ENCODE assay signal across 7 cellular contexts in the genomic region with DNA sequence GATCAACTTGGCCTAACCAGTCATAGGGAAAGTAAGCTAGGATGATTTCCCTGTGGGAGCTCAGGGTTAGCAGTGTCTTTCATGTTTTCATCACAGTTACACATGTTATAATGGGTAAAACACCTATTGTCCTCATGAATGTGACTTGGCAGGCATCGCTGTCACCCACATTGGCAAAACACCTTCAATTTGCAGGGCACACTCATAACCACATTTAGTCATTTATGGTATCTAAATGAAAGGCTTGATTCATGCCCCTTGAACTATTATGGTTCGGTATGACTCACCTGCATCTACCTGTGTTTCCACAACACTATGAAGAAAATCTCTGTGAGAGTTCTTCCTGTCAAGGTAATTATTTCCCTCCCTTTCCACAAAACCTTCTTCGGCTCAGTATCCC. TPM values are rescaled to one million over a fixed set of nuclear protein-coding genes. Genes with fewer than 3 reads are reported as not detected.
A peak's percentile ranks its signal among the peaks of the same experiment; 100 is the strongest.
DNase-seq lines count a peak whose midpoint lies in the region; ATAC-seq lines count a peak whose summit lies in the region.

No MANE protein-coding gene starts in this region.

- H3K9me3 Mint-ChIP-seq in activated CD8-positive, alpha-beta T cell treated with anti-CD3 and anti-CD28 coated beads, Interleukin-2, amount 10 ng/mL, durations not matched to agents 7 days and 5 days (ENCODE audit: insufficient read depth), result no peaks in the 10 kb centered on the region

- DNase-seq in activated CD8-positive, alpha-beta T cell treated with anti-CD3 and anti-CD28 coated beads, Interleukin-2, amount 10 ng/mL, durations not matched to agents 7 days and 5 days, result no peak
- peak; percentile 48 for DNase-seq in stimulated activated CD4-positive, alpha-beta T cell treated with anti-CD3 and anti-CD28 coated beads, Interleukin-4, amount 100 ng/mL, for 24 hours
- DNase-seq in GDM1 (lab: John Stamatoyannopoulos, UW) (no peak), SKM-1 (lab: John Stamatoyannopoulos, UW; ENCODE audit: unreplicated experiment) (no peak), SKM-1 treated with dmso at 0.1 percent for 144 hours (lab: John Stamatoyannopoulos, UW; ENCODE audit: unreplicated experiment) (no peak)

- CTCF ChIA-PET in activated CD8-positive, alpha-beta T cell treated with anti-CD3 and anti-CD28 coated beads, Interleukin-2, amount 10 ng/mL, durations not matched to agents 7 days and 5 days (lab: Charles Lee), result interaction anchor here (0.6 to 2.4 kb wide), 9 partner anchors 19 to 101 kb away, joined by 3 to 22 read pairs (median 4); no protein-coding TSS in a partner anchor

- H3K27ac Mint-ChIP-seq in activated CD8-positive, alpha-beta T cell treated with anti-CD3 and anti-CD28 coated beads, Interleukin-2, amount 10 ng/mL, durations not matched to agents 7 days and 5 days, result no peak overlapping the region

- H3K36me3 Mint-ChIP-seq in activated CD8-positive, alpha-beta T cell treated with anti-CD3 and anti-CD28 coated beads, Interleukin-2, amount 10 ng/mL, durations not matched to agents 7 days and 5 days (ENCODE audit: low read depth), result no peaks in the 10 kb centered on the region

- peaks cover 18% of the 10 kb centered on the region for H3K27me3 Mint-ChIP-seq in activated CD8-positive, alpha-beta T cell treated with anti-CD3 and anti-CD28 coated beads, Interleukin-2, amount 10 ng/mL, durations not matched to agents 7 days and 5 days (ENCODE audit: low read depth)

- H3K4me1 Mint-ChIP-seq in activated CD8-positive, alpha-beta T cell treated with anti-CD3 and anti-CD28 coated beads, Interleukin-2, amount 10 ng/mL, durations not matched to agents 7 days and 5 days (ENCODE audit: low read depth), result no peaks in the 10 kb centered on the region

- H3K4me3 Mint-ChIP-seq in activated CD8-positive, alpha-beta T cell treated with anti-CD3 and anti-CD28 coated beads, Interleukin-2, amount 10 ng/mL, durations not matched to agents 7 days and 5 days, result no peak overlapping the region

- peak; percentile 56 for ATAC-seq in GM19452 (IDR thresholded peaks at IDR 0.05; ENCODE audit: unreplicated experiment)
- ATAC-seq in HG03025 (IDR thresholded peaks at IDR 0.05; ENCODE audit: low FRiP score, unreplicated experiment), result peak; percentile 42
- ATAC-seq in activated CD8-positive, alpha-beta T cell treated with anti-CD3 and anti-CD28 coated beads, Interleukin-2, amount 10 ng/mL, durations not matched to agents 7 days and 5 days, result peak; percentile 23

- POLR2A ChIA-PET in activated CD8-positive, alpha-beta T cell treated with anti-CD3 and anti-CD28 coated beads, Interleukin-2, amount 10 ng/mL, durations not matched to agents 7 days and 5 days (lab: Charles Lee), result no interaction called here

RNA-seq across cellular contexts. Expression of a gene that starts 49.2 kb away (rescaled TPM):
- total RNA-seq in activated CD8-positive, alpha-beta T cell treated with anti-CD3 and anti-CD28 coated beads, Interleukin-2, amount 10 ng/mL, durations not matched to agents 7 days and 5 days, result under 1 TPM; 0.03 TPM
